In the genomic region with DNA sequence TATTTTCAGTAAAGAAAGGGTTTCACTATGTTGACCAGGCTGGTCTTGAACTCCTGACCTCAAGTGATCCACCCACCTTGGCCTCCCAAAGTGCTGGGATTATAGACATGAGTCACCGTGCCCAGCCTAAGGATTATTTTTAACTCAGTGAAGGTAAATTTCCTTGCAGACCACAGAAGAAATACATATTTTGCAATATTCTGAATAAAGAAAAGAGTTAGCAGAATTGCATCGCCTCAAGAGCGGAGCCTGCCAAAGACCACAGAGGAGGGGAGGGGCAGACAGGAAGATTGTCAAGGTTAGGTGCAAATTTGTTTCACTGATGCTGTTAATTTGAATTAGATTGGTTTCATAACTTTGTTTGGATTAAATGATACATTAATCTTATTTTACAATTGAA, we compare ENCODE assay signal across 15 cellular contexts.
"Had no signal": no experiment of that assay in that cellular context is flagged by ENCODE, and none has a peak within 500 bp of the region (broad histone marks: within the 10 kb centered on the region; RNA-seq: fewer than 3 reads in every experiment).

No MANE protein-coding gene starts in this region.

- DNase-seq: activated CD4-positive, alpha-beta memory T cell treated with anti-CD3 and anti-CD28 coated beads for 36 hours; activated gamma-delta T cell; activated T-cell treated with anti-CD3 and anti-CD28 coated beads, Interleukin-2, amount 50 U/mL, for 4 hours; aorta; esophagus squamous epithelium; kidney; sigmoid colon; stimulated activated CD4-positive, alpha-beta T cell treated with anti-CD3 and anti-CD28 coated beads, Interleukin-2, amount 100 ng/mL, for 48 hours; T-helper 9 cell had no signal

- H3K27ac Mint-ChIP-seq: activated CD4-positive, alpha-beta memory T cell treated with anti-CD3 and anti-CD28 coated beads for 36 hours; activated naive CD8-positive, alpha-beta T cell; stimulated activated naive CD8-positive, alpha-beta T cell treated with anti-CD3 and anti-CD28 coated beads, Interleukin-15, Interleukin-2, amounts not matched to agents 100 ng/mL and 50 ng/mL, for 24 hours had no signal

- H3K4me3 ChIP-seq: esophagus squamous epithelium, gastroesophageal sphincter, sigmoid colon, vagina had no signal

- H3K27me3 Mint-ChIP-seq: activated CD4-positive, alpha-beta memory T cell treated with anti-CD3 and anti-CD28 coated beads for 36 hours; activated naive CD8-positive, alpha-beta T cell; stimulated activated naive CD8-positive, alpha-beta T cell treated with anti-CD3 and anti-CD28 coated beads, Interleukin-15, Interleukin-2, amounts not matched to agents 100 ng/mL and 50 ng/mL, for 24 hours had no signal

- H3K9me3 ChIP-seq: esophagus squamous epithelium, gastroesophageal sphincter, sigmoid colon, vagina had no signal

- H3K9me3 Mint-ChIP-seq: stimulated activated naive CD8-positive, alpha-beta T cell treated with anti-CD3 and anti-CD28 coated beads, Interleukin-15, Interleukin-2, amounts not matched to agents 100 ng/mL and 50 ng/mL, for 24 hours had no signal

- H3K36me3 ChIP-seq: esophagus squamous epithelium, sigmoid colon, vagina had no signal

- H3K27ac ChIP-seq: esophagus squamous epithelium, gastroesophageal sphincter, sigmoid colon, vagina, VCaP had no signal

- H3K4me3 Mint-ChIP-seq: activated CD4-positive, alpha-beta memory T cell treated with anti-CD3 and anti-CD28 coated beads for 36 hours; activated naive CD8-positive, alpha-beta T cell; activated T-cell treated with anti-CD3 and anti-CD28 coated beads, Interleukin-2, amount 50 U/mL, for 4 hours; neural crest cell; stimulated activated naive CD8-positive, alpha-beta T cell treated with anti-CD3 and anti-CD28 coated beads, Interleukin-15, Interleukin-2, amounts not matched to agents 100 ng/mL and 50 ng/mL, for 24 hours had no signal

- H3K27me3 ChIP-seq: esophagus squamous epithelium, gastroesophageal sphincter, sigmoid colon, vagina had no signal

- ATAC-seq: activated T-cell treated with anti-CD3 and anti-CD28 coated beads, Interleukin-2, amount 50 U/mL, for 4 hours; gastroesophageal sphincter had no signal

- H3K4me1 ChIP-seq: gastroesophageal sphincter, sigmoid colon, vagina had no signal
